In the genomic region with DNA sequence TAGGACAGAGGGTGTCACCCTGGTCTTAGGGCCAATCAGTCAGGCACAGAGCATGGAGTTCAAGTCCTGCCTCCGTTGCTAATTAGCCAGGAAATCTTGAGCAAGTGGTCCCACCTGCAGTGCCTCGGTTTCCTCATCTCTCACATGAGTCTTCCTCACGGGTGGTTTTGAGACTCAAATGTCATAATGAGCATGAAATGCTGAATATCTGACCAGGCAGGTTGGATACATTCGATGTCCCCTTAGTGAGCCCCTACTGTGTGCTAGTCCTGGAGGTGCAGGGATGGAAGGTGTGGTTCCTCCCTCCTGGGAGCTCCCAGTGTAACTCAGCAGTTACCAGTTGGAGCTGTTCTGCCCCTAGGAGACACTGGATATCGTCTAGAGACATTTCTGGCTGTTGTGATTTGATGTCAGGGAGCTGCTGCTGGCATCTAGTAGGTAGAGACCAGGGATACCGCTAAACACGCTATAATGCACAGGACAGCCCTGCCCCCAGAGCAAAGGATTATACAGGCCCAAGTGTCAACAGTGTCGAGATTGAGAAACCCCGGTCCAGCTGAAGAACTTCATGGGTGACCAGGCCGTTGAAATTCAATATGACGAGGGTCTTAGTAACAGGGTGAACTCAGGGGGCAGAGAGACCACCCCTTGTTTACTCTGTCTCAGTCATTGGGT, we compare ENCODE assay signal across 11 cellular contexts.
A peak's percentile ranks its signal among the peaks of the same experiment; 100 is the strongest.
DNase-seq lines count a peak whose midpoint lies in the region; ATAC-seq and TF ChIP-seq lines count a peak whose summit lies in the region.
"Had no signal": no experiment of that assay in that cellular context is flagged by ENCODE, and none has a peak within 500 bp of the region (broad histone marks: within the 10 kb centered on the region; RNA-seq: fewer than 3 reads in every experiment).

No MANE protein-coding gene starts in this region.

- intact Hi-C loops in right cardiac atrium (cut with DNase I), result no loop called here
- intact Hi-C loops in Right ventricle myocardium inferior (cut with DNase I), result no loop called here
- intact Hi-C loops in psoas muscle (cut with DNase I), result no loop called here
- intact Hi-C loops in aorta (cut with DNase I), result loop anchor here (5.0 to 10.0 kb wide), 3 partner anchors 132 to 355 kb away; no protein-coding TSS in a partner anchor

- no peak for TF ChIP-seq CTCF in psoas muscle (IDR thresholded peaks at IDR 0.05)

- 76% methylated on average over 11 of the region's 11 CpGs for WGBS in right cardiac atrium
- 75 to 88% (median 76%) methylated on average over 11 of the region's 11 CpGs for WGBS in psoas muscle, 3 donors
- WGBS in aorta, 2 donors, result 74 to 76% methylated on average over 11 of the region's 11 CpGs

- H3K4me3 ChIP-seq in right cardiac atrium (ENCODE audit: low read length), result no peak overlapping the region
- no peak overlapping the region for H3K4me3 ChIP-seq in psoas muscle
- H3K4me3 ChIP-seq in aorta (ENCODE audit: low read length in 2 of 2), result no peak overlapping the region

- H3K36me3 ChIP-seq in psoas muscle (ENCODE audit: insufficient read depth in 1 of 2, low read depth in 1 of 2) (no peaks in the 10 kb centered on the region), aorta (ENCODE audit: control insufficient read depth in 1 of 2, insufficient read depth in 2 of 2, low read length in 1 of 2) (no peaks in the 10 kb centered on the region)

- peak overlapping the region; percentile 83 for H3K27ac ChIP-seq in right cardiac atrium (ENCODE audit: low read length)
- peak overlapping the region; percentile 46 for H3K27ac ChIP-seq in psoas muscle
- H3K27ac ChIP-seq in aorta (ENCODE audit: low read depth in 1 of 2, low read length in 2 of 2), result peak overlapping the region; percentile 88 to 98
- H3K27ac ChIP-seq: parathyroid adenoma had no signal

- H3K9me3 ChIP-seq in right cardiac atrium (ENCODE audit: control insufficient read depth, low read length) (no peaks in the 10 kb centered on the region), psoas muscle (no peaks in the 10 kb centered on the region), aorta (ENCODE audit: control insufficient read depth, low read length) (no peaks in the 10 kb centered on the region)

- H3K27me3 ChIP-seq in right cardiac atrium (ENCODE audit: control insufficient read depth, insufficient read depth), result no peaks in the 10 kb centered on the region
- H3K27me3 ChIP-seq in psoas muscle (ENCODE audit: insufficient read depth in 3 of 3, low read length in 2 of 3), result peaks cover 0 to 4% (median 2%) of the 10 kb centered on the region in 3 donors
- H3K27me3 ChIP-seq in aorta (ENCODE audit: control insufficient read depth in 1 of 2, insufficient read depth in 2 of 2, low read length in 1 of 2), result no peaks in the 10 kb centered on the region

- DNase-seq in right cardiac atrium (no peak), Right ventricle myocardium inferior (ENCODE audit: missing footprints) (no peak), islet precursor cell (peak; percentile 45), psoas muscle (no peak), aorta (no peak), NCI-H1417 (lab: John Stamatoyannopoulos, UW) (no peak)
- no peak for DNase-seq in activated T-cell treated with anti-CD3 and anti-CD28 coated beads, Interleukin-2, amount 50 U/mL, for 1 hour
- DNase-seq: activated CD8-positive, alpha-beta T cell treated with anti-CD3 and anti-CD28 coated beads, Interleukin-2, amount 10 ng/mL, durations not matched to agents 7 days and 5 days; NCI-H1694 treated with DMSO at 0.1 percent for 48 hours had no signal

- ATAC-seq in right cardiac atrium (no peak), Right ventricle myocardium inferior (no peak), psoas muscle (no peak), aorta (ENCODE audit: low FRiP score) (no peak), GM21528 (IDR thresholded peaks at IDR 0.05; ENCODE audit: low FRiP score, unreplicated experiment) (no peak)
- ATAC-seq: activated CD8-positive, alpha-beta T cell treated with anti-CD3 and anti-CD28 coated beads, Interleukin-2, amount 10 ng/mL, durations not matched to agents 7 days and 5 days had no signal

- H3K4me1 ChIP-seq in right cardiac atrium (ENCODE audit: control insufficient read depth, insufficient read depth, low read length), result peaks cover 11% of the 10 kb centered on the region
- H3K4me1 ChIP-seq in psoas muscle, result no peaks in the 10 kb centered on the region
- peaks cover 0 to 2% of the 10 kb centered on the region in 2 donors for H3K4me1 ChIP-seq in aorta (ENCODE audit: control insufficient read depth in 1 of 2, insufficient read depth in 2 of 2, low read length in 2 of 2)
- H3K4me1 ChIP-seq: parathyroid adenoma had no signal

Comparison
In these comparisons a context has a peak if more than half of its experiments do, and no peak if none do; other contexts are left out.
1. intact Hi-C loops: an anchor here in aorta (5.0 to 10.0 kb wide); none called in right cardiac atrium, Right ventricle myocardium inferior and psoas muscle.